Comparison of ENCODE assay signal across 10 cellular contexts in genomic region chr18:74836296-74837139, GRCh38.
DNase-seq lines count a peak whose midpoint lies in the region; ATAC-seq and TF ChIP-seq lines count a peak whose summit lies in the region.
"Had no signal": no experiment of that assay in that cellular context is flagged by ENCODE, and none has a peak within 500 bp of the region (broad histone marks: within the 10 kb centered on the region; RNA-seq: fewer than 3 reads in every experiment).

No MANE protein-coding gene starts in this region.

- TF ChIP-seq CTCF in A673 (conservative IDR thresholded peaks at IDR 0.05; ENCODE audit: low read depth, low read length): no peak

- no peaks in the 10 kb centered on the region for H3K27me3 Mint-ChIP-seq in activated CD4-positive, alpha-beta T cell treated with anti-CD3 and anti-CD28 coated beads for 36 hours
- H3K27me3 Mint-ChIP-seq: CD4-positive, CD25-positive, alpha-beta regulatory T cell had no signal

- peak; percentile 19 for DNase-seq in A673 (ENCODE audit: low spot score)
- DNase-seq in M059J (ENCODE audit: low read depth): peak; percentile 49
- no peak for DNase-seq in left ventricle myocardium superior
- no peak for DNase-seq in SIG-M5 (lab: John Stamatoyannopoulos, UW)
- no peak for DNase-seq in activated CD4-positive, alpha-beta T cell treated with anti-CD3 and anti-CD28 coated beads for 36 hours
- DNase-seq in activated effector memory CD4-positive, alpha-beta T cell treated with Interleukin-2 at 50 U/mL for 16 hours: no peak
- no peak for DNase-seq in stimulated activated naive CD8-positive, alpha-beta T cell treated with anti-CD3 and anti-CD28 coated beads, Interleukin-15, Interleukin-2, amounts not matched to agents 100 U/mL and 50 U/mL, for 24 hours
- DNase-seq: CD4-positive, CD25-positive, alpha-beta regulatory T cell had no signal

- peak; percentile 81 for ATAC-seq in SK-N-SH treated with all-trans-retinoic acid at 6 μM for 48 hours
- peak; percentile 82 for ATAC-seq in left ventricle myocardium superior
- ATAC-seq in activated CD4-positive, alpha-beta T cell treated with anti-CD3 and anti-CD28 coated beads for 36 hours: no peak
- ATAC-seq in stimulated activated naive CD8-positive, alpha-beta T cell treated with anti-CD3 and anti-CD28 coated beads, Interleukin-15, Interleukin-2, amounts not matched to agents 100 U/mL and 50 U/mL, for 24 hours: no peak

- H3K36me3 ChIP-seq in A673 (ENCODE audit: insufficient read depth, low read length, poor library complexity, severe bottlenecking): no peaks in the 10 kb centered on the region

- H3K4me3 Mint-ChIP-seq in activated CD4-positive, alpha-beta T cell treated with anti-CD3 and anti-CD28 coated beads for 36 hours: no peak overlapping the region
- H3K4me3 Mint-ChIP-seq: CD4-positive, CD25-positive, alpha-beta regulatory T cell had no signal

- peaks cover 37% of the 10 kb centered on the region for H3K4me1 Mint-ChIP-seq in activated CD4-positive, alpha-beta T cell treated with anti-CD3 and anti-CD28 coated beads for 36 hours

- no peak overlapping the region for H3K27ac Mint-ChIP-seq in activated CD4-positive, alpha-beta T cell treated with anti-CD3 and anti-CD28 coated beads for 36 hours

- intact Hi-C loops in A673 (cut with micrococcal nuclease; ENCODE audit: unreplicated experiment) (no loop called here), left ventricle myocardium superior (cut with micrococcal nuclease) (no loop called here)
- intact Hi-C loops in activated CD4-positive, alpha-beta T cell treated with anti-CD3 and anti-CD28 coated beads for 36 hours (cut with DNase I, micrococcal nuclease): no loop called here

- H3K9me3 ChIP-seq in A673 (ENCODE audit: low read depth, low read length, poor library complexity, severe bottlenecking): no peaks in the 10 kb centered on the region

- no peaks in the 10 kb centered on the region for H3K9me3 Mint-ChIP-seq in activated CD4-positive, alpha-beta T cell treated with anti-CD3 and anti-CD28 coated beads for 36 hours (ENCODE audit: low read depth)
- H3K9me3 Mint-ChIP-seq: CD4-positive, CD25-positive, alpha-beta regulatory T cell had no signal

- no peaks in the 10 kb centered on the region for H3K4me1 ChIP-seq in A673 (ENCODE audit: insufficient read depth, low read length, poor library complexity, severe bottlenecking)

- no peak overlapping the region for H3K4me3 ChIP-seq in A673 (ENCODE audit: low read depth, low read length, poor library complexity, severe bottlenecking)

- CTCF ChIA-PET in A673 (lab: Charles Lee): no interaction called here
- CTCF ChIA-PET in activated CD4-positive, alpha-beta T cell treated with anti-CD3 and anti-CD28 coated beads for 36 hours (lab: Charles Lee): no interaction called here

- peaks cover 29% of the 10 kb centered on the region for H3K36me3 Mint-ChIP-seq in activated CD4-positive, alpha-beta T cell treated with anti-CD3 and anti-CD28 coated beads for 36 hours (ENCODE audit: low read depth)

- no peaks in the 10 kb centered on the region for H3K27me3 ChIP-seq in A673 (replicated peaks; ENCODE audit: insufficient read depth, low read depth, low read length, poor library complexity)

- POLR2A ChIA-PET in A673 (lab: Charles Lee; ENCODE audit: low non-redundant PET): no interaction called here
- POLR2A ChIA-PET in activated CD4-positive, alpha-beta T cell treated with anti-CD3 and anti-CD28 coated beads for 36 hours (lab: Charles Lee): interaction anchor here (0.6 kb wide), 1 partner anchor 19 kb away, joined by 4 read pairs; no protein-coding TSS in a partner anchor

- no peak overlapping the region for H3K27ac ChIP-seq in A673 (ENCODE audit: low read depth, low read length, poor library complexity, severe bottlenecking)
- H3K27ac ChIP-seq: VCaP had no signal

- BruUV-seq in A673 (replicated peaks; lab: Mats Ljungman, UMichigan): no TSS peak

TF ChIP-seq in SK-N-SH treated with all-trans-retinoic acid at 6 μM for 48 hours, 23 proteins besides CTCF, POLR2A, EP300 and RAD21:
- no peak for TF ChIP-seq OSR1 (CRISPR knock-in tag; IDR thresholded peaks at IDR 0.05)
- TF ChIP-seq ZNF565 (CRISPR knock-in tag; conservative IDR thresholded peaks at IDR 0.05; ENCODE audit: low read depth): no peak
- TF ChIP-seq TOX (CRISPR knock-in tag; IDR thresholded peaks at IDR 0.05; ENCODE audit: borderline replicate concordance): no peak
- no peak for TF ChIP-seq CSDC2 (CRISPR knock-in tag; IDR thresholded peaks at IDR 0.05)

Comparison
In these comparisons a context has a peak if more than half of its experiments do, and no peak if none do; other contexts are left out.
1. DNase-seq: peak in A673 (single experiment) and M059J (single experiment); none in left ventricle myocardium superior (single experiment), SIG-M5 (single experiment), activated CD4-positive, alpha-beta T cell treated with anti-CD3 and anti-CD28 coated beads for 36 hours (single experiment), activated effector memory CD4-positive, alpha-beta T cell treated with Interleukin-2 at 50 U/mL for 16 hours (single experiment) and stimulated activated naive CD8-positive, alpha-beta T cell treated with anti-CD3 and anti-CD28 coated beads, Interleukin-15, Interleukin-2, amounts not matched to agents 100 U/mL and 50 U/mL, for 24 hours (single experiment).
2. ATAC-seq: peak in SK-N-SH treated with all-trans-retinoic acid at 6 μM for 48 hours (single experiment) and left ventricle myocardium superior (single experiment); none in activated CD4-positive, alpha-beta T cell treated with anti-CD3 and anti-CD28 coated beads for 36 hours (single experiment) and stimulated activated naive CD8-positive, alpha-beta T cell treated with anti-CD3 and anti-CD28 coated beads, Interleukin-15, Interleukin-2, amounts not matched to agents 100 U/mL and 50 U/mL, for 24 hours (single experiment).